8 cellular contexts compared by ENCODE assay signal in genomic region chr18:76398899-76399612, GRCh38.
DNase-seq lines count a peak whose midpoint lies in the region; ATAC-seq and TF ChIP-seq lines count a peak whose summit lies in the region.

No MANE protein-coding gene starts in this region.

- TF ChIP-seq POLR2A in lower leg skin (IDR thresholded peaks at IDR 0.05): no peak

- DNase-seq in CD1c-positive myeloid dendritic cell (ENCODE audit: extremely low spot score) (peak; percentile 85), NCI-H526 treated with DMSO at 0.1 percent for 48 hours (lab: John Stamatoyannopoulos, UW) (peak; percentile 53), dedifferentiated amniotic fluid mesenchymal stem cell (ENCODE audit: extremely low spot score) (peak; percentile 64), lower leg skin (ENCODE audit: low spot score in 2 of 2) (peak; percentile 85 to 97)
- peak; percentile 75 for DNase-seq in activated CD4-positive, alpha-beta T cell treated with anti-CD3 and anti-CD28 coated beads, Interleukin-2, amount 50 U/mL, for 1 hour
- peak; percentile 57 to 59 (median 57) for DNase-seq in stimulated activated CD4-positive, alpha-beta T cell treated with anti-CD3 and anti-CD28 coated beads, TNF-alpha, amount 100 ng/mL, for 48 hours (ENCODE audit: low read depth in 3 of 3)

- no peak overlapping the region for H3K4me3 ChIP-seq in lower leg skin (ENCODE audit: low read depth, poor library complexity, severe bottlenecking)

- 13 to 14% methylated on average over 14 of the region's 14 CpGs for WGBS in lower leg skin, 2 donors

- intact Hi-C loops in lower leg skin (cut with DNase I; ENCODE audit: low total_unique reads): no loop called here

- peak in 1 of 3 donors; percentile 96 for TF ChIP-seq CTCF in lower leg skin (IDR thresholded peaks at IDR 0.05)

- ATAC-seq in GM19351 (IDR thresholded peaks at IDR 0.05; ENCODE audit: unreplicated experiment) (peak; percentile 93), HG03439 (IDR thresholded peaks at IDR 0.05; ENCODE audit: unreplicated experiment) (peak; percentile 81)
